Comparison of ENCODE assay signal across 28 cellular contexts in genomic region chr10:24893127-24893526, GRCh38. TPM values are rescaled to one million over a fixed set of nuclear protein-coding genes. Genes with fewer than 3 reads are reported as not detected.
DNase-seq lines count a peak whose midpoint lies in the region; ATAC-seq, FAIRE-seq and TF ChIP-seq lines count a peak whose summit lies in the region.
"Had no signal": no experiment of that assay in that cellular context is flagged by ENCODE, and none has a peak within 500 bp of the region (broad histone marks: within the 10 kb centered on the region; RNA-seq: fewer than 3 reads in every experiment).

No MANE protein-coding gene starts in this region.

- no peaks in the 10 kb centered on the region for H4K20me1 ChIP-seq in HCT116 (ENCODE audit: insufficient read depth)

- H3K27me3 ChIP-seq in HCT116 (ENCODE audit: insufficient read depth, low read length) (no peaks in the 10 kb centered on the region), gastrocnemius medialis (no peaks in the 10 kb centered on the region)
- H3K27me3 ChIP-seq: dorsolateral prefrontal cortex, foreskin keratinocyte, hepatocyte, Peyer's patch, vagina had no signal

- peaks cover 58% of the 10 kb centered on the region for H3K4me1 Mint-ChIP-seq in central memory CD8-positive, alpha-beta T cell

- no peak for TF ChIP-seq POLR2A in HCT116 (IDR thresholded peaks at IDR 0.05; ENCODE audit: borderline replicate concordance, extremely low read depth, insufficient read depth, insufficient read length)
- TF ChIP-seq POLR2A in gastrocnemius medialis (IDR thresholded peaks at IDR 0.05): no peak
- no peak for TF ChIP-seq POLR2A in GM12892 (IDR thresholded peaks at IDR 0.05; ENCODE audit: low read depth, low read length)

- peak overlapping the region; percentile 43 for H2AFZ ChIP-seq in HCT116 (ENCODE audit: low read depth, low read length, poor library complexity, severe bottlenecking)
- H2AFZ ChIP-seq: hepatocyte had no signal

- no peaks in the 10 kb centered on the region for H3K9me3 ChIP-seq in HCT116 (ENCODE audit: control insufficient read depth in 1 of 2, insufficient read depth in 1 of 2, low read depth in 1 of 2, low read length in 2 of 2)
- H3K9me3 ChIP-seq in gastrocnemius medialis: no peaks in the 10 kb centered on the region
- H3K9me3 ChIP-seq: Peyer's patch, thoracic aorta, vagina had no signal

- no peak overlapping the region for H3K4me3 ChIP-seq in AG10803 (ENCODE audit: low read length)
- no peak overlapping the region for H3K4me3 ChIP-seq in HCT116 (replicated peaks in 1 of 2; ENCODE audit: low read depth in 1 of 2, low read length in 2 of 2)
- H3K4me3 ChIP-seq in gastrocnemius medialis: no peak overlapping the region
- H3K4me3 ChIP-seq: dorsolateral prefrontal cortex, hepatocyte, Peyer's patch, thoracic aorta, vagina had no signal

- no TSS peak for BruUV-seq in HCT116 (replicated peaks; lab: Mats Ljungman, UMichigan)

- peaks cover 6% of the 10 kb centered on the region for H3K36me3 Mint-ChIP-seq in central memory CD8-positive, alpha-beta T cell (ENCODE audit: insufficient read depth)
- H3K36me3 Mint-ChIP-seq: CD4-positive, CD25-positive, alpha-beta regulatory T cell had no signal

- H3K4me1 ChIP-seq in HCT116 (ENCODE audit: control insufficient read depth in 1 of 2, insufficient read depth in 2 of 2, low read length in 2 of 2) (peaks cover 58 to 83% of the 10 kb centered on the region in 2 experiments), gastrocnemius medialis (no peaks in the 10 kb centered on the region)
- H3K4me1 ChIP-seq: Peyer's patch had no signal

- H3K79me2 ChIP-seq in HCT116 (ENCODE audit: insufficient read depth, low read length): no peaks in the 10 kb centered on the region
- H3K79me2 ChIP-seq: hepatocyte had no signal

- H3K4me2 ChIP-seq in HCT116 (ENCODE audit: low read length): no peak overlapping the region
- H3K4me2 ChIP-seq: hepatocyte had no signal

- intact Hi-C loops in HCT116 (cut with micrococcal nuclease) (loop anchor here (10.0 kb wide), 1 partner anchor 192 kb away; no protein-coding TSS in a partner anchor), gastrocnemius medialis (cut with DNase I; ENCODE audit: low total_unique reads) (no loop called here)

- no peak overlapping the region for H3K9ac ChIP-seq in HCT116 (ENCODE audit: low read length)

- no peak for TF ChIP-seq RAD21 in HCT116 (IDR thresholded peaks at IDR 0.05; ENCODE audit: low read depth)

- no peak for ATAC-seq in HCT116
- no peak for ATAC-seq in central memory CD8-positive, alpha-beta T cell (replicated peaks; ENCODE audit: extremely low read depth, poor library complexity, severe bottlenecking)
- ATAC-seq in gastrocnemius medialis: no peak
- ATAC-seq: foreskin keratinocyte, left lobe of liver had no signal

- H3K27ac ChIP-seq in HCT116 (ENCODE audit: low read depth, low read length): no peak overlapping the region
- H3K27ac ChIP-seq in gastrocnemius medialis: no peak overlapping the region
- H3K27ac ChIP-seq: foreskin keratinocyte, hepatocyte, Peyer's patch, thoracic aorta, vagina had no signal

- H3K36me3 ChIP-seq in HCT116 (ENCODE audit: control insufficient read depth in 1 of 2, insufficient read depth in 2 of 2, low read length in 2 of 2) (no peaks in the 10 kb centered on the region), gastrocnemius medialis (no peaks in the 10 kb centered on the region)
- H3K36me3 ChIP-seq: Peyer's patch, thoracic aorta, vagina had no signal

- no peak for TF ChIP-seq CTCF in AG10803 (conservative IDR thresholded peaks at IDR 0.05; ENCODE audit: low read length)
- no peak for TF ChIP-seq CTCF in HCT116 (IDR thresholded peaks at IDR 0.05 in 2 of 3, conservative IDR thresholded peaks at IDR 0.05 in 1 of 3; ENCODE audit: borderline replicate concordance in 1 of 3, insufficient read depth in 1 of 3, low read depth in 2 of 3, low read length in 2 of 3)
- TF ChIP-seq CTCF in gastrocnemius medialis (IDR thresholded peaks at IDR 0.05 in 4 of 5, conservative IDR thresholded peaks at IDR 0.05 in 1 of 5): no peak

- no peaks in the 10 kb centered on the region for H3K9me2 ChIP-seq in HCT116 (ENCODE audit: insufficient read depth)

- POLR2A ChIA-PET in HCT116 (lab: Charles Lee): no interaction called here

- RAD21 ChIA-PET in HCT116 (lab: Charles Lee; ENCODE audit: low non-redundant PET in 1 of 2, low total read pairs in 2 of 2, uncharacterized antibody in 2 of 2, unreplicated experiment in 2 of 2): no interaction called here

- peak overlapping the region; percentile 92 for H3K27ac Mint-ChIP-seq in central memory CD8-positive, alpha-beta T cell (ENCODE audit: low read depth)

- CTCF ChIA-PET in HCT116 (lab: Charles Lee): no interaction called here

- H3K9me3 Mint-ChIP-seq in central memory CD8-positive, alpha-beta T cell: no peaks in the 10 kb centered on the region
- H3K9me3 Mint-ChIP-seq: CD4-positive, CD25-positive, alpha-beta regulatory T cell; HFFc6; naive B cell had no signal

- FAIRE-seq in GM12892 (lab: Jason Lieb, UNC): no peak
- FAIRE-seq: endothelial cell of umbilical vein had no signal

- DNase-seq in AG10803 (ENCODE audit: low read depth) (peak; percentile 46), HCT116 (ENCODE audit: low read depth, low spot score) (no peak), iris pigment epithelial cell (ENCODE audit: low read depth) (peak; percentile 49), gastrocnemius medialis (no peak), GM12892 (ENCODE audit: insufficient read length) (no peak), NCI-H2227 (lab: John Stamatoyannopoulos, UW; ENCODE audit: unreplicated experiment) (no peak)
- DNase-seq in central memory CD8-positive, alpha-beta T cell (ENCODE audit: low spot score in 2 of 2): no peak
- DNase-seq: activated CD4-positive, CD25-positive, alpha-beta regulatory T cell treated with anti-CD3 and anti-CD28 coated beads, Interleukin-2, amount 50 U/mL, for 72 hours; CD4-positive, CD25-positive, alpha-beta regulatory T cell; DMS153; dorsolateral prefrontal cortex; foreskin keratinocyte; HFFc6; MM.1S; naive B cell; NCI-H1694; NCI-H2171 treated with DMSO at 0.1 percent for 48 hours; NCI-H526; Peyer's patch; retina; stimulated activated CD4-positive, alpha-beta T cell treated with anti-CD3 and anti-CD28 coated beads, Interleukin-4, amount 100 ng/mL, for 1 hour; stimulated activated naive CD4-positive, alpha-beta T cell; T-helper 1 cell had no signal

- no peak overlapping the region for H3K4me3 Mint-ChIP-seq in central memory CD8-positive, alpha-beta T cell
- H3K4me3 Mint-ChIP-seq: HFFc6, naive B cell had no signal

- no peaks in the 10 kb centered on the region for H3K27me3 Mint-ChIP-seq in central memory CD8-positive, alpha-beta T cell
- H3K27me3 Mint-ChIP-seq: CD4-positive, CD25-positive, alpha-beta regulatory T cell; naive B cell had no signal

- in situ Hi-C loops in gastrocnemius medialis (cut with MboI; ENCODE audit: low sequenced_read_pairs in 4 of 4): no loop called here

TF ChIP-seq in HCT116, 20 proteins besides CTCF, POLR2A, EP300 and RAD21:
- no peak for TF ChIP-seq ZFX (IDR thresholded peaks at IDR 0.05)
- no peak for TF ChIP-seq ZNF274 (IDR thresholded peaks at IDR 0.05; ENCODE audit: low read depth, low read length)
- no peak for TF ChIP-seq FOSL1 (IDR thresholded peaks at IDR 0.05; ENCODE audit: low read depth)
- TF ChIP-seq SP1 (IDR thresholded peaks at IDR 0.05; ENCODE audit: low read depth): no peak
- no peak for TF ChIP-seq JUND (IDR thresholded peaks at IDR 0.05)
- no peak for TF ChIP-seq MAX (IDR thresholded peaks at IDR 0.05)
- no peak for TF ChIP-seq YY1 (IDR thresholded peaks at IDR 0.05; ENCODE audit: extremely low read depth, insufficient replicate concordance, low read depth, low read length)
- no peak for TF ChIP-seq ELF1 (IDR thresholded peaks at IDR 0.05; ENCODE audit: borderline replicate concordance, low read depth)
- TF ChIP-seq EZH2 (IDR thresholded peaks at IDR 0.05): no peak
- TF ChIP-seq POLR2AphosphoS5 (IDR thresholded peaks at IDR 0.05; ENCODE audit: low read depth, low read length): no peak
- no peak for TF ChIP-seq SIN3A (IDR thresholded peaks at IDR 0.05; ENCODE audit: low read depth)

RNA-seq across cellular contexts. Expression of gene PRTFDC1, which starts 59.3 kb away (rescaled TPM):
- not detected for total RNA-seq in HCT116 (2021; ENCODE audit: unreplicated experiment)
- polyA plus RNA-seq in HCT116 (2012): not detected in 2 replicates
- total RNA-seq in gastrocnemius medialis: 1 to 10 TPM in 2 of 4 donors, under 1 TPM in 1, not detected in 1; 0.31 to 5.4 (median 2.3) TPM
- 0.68 TPM for polyA plus RNA-seq in GM12892 (2012; ENCODE audit: missing spikeins)

Comparison
In these comparisons a context has a peak if more than half of its experiments do, and no peak if none do; other contexts are left out.
1. DNase-seq: peak in AG10803 (single experiment) and iris pigment epithelial cell (single experiment); none in HCT116 (single experiment), central memory CD8-positive, alpha-beta T cell (0 of 2), gastrocnemius medialis (0 of 2), GM12892 (single experiment) and NCI-H2227 (single experiment).